Comparison of ENCODE assay signal across 22 cellular contexts in the genomic region with DNA sequence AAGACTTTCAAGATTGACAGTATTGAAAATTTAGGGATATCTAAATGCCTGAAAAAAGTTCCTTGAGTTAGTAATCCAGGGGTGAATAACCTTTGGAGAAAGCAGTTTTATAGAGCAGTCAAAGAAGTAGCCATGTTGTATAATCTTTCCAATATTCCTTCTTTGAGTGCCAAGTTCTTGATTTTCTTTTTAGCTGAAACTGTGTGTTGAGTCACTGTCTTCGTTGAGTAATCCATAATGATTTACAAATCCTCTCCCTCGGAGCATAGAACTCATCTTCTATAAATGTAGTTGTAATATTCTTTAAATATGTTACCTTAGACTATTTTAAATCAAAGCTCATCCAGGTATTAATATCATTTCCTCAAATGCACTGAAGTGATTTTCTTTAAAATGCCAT.
DNase-seq lines count a peak whose midpoint lies in the region; ATAC-seq, FAIRE-seq and TF ChIP-seq lines count a peak whose summit lies in the region.
"Had no signal": no experiment of that assay in that cellular context is flagged by ENCODE, and none has a peak within 500 bp of the region (broad histone marks: within the 10 kb centered on the region; RNA-seq: fewer than 3 reads in every experiment).

No MANE protein-coding gene starts in this region.

- no peaks in the 10 kb centered on the region for H3K9me3 ChIP-seq in osteoblast (ENCODE audit: low read depth, low read length)
- H3K9me3 ChIP-seq: BLaER1 treated with 17β-estradiol and CSF1 and Interleukin-3, amounts not matched to agents 10 nM and 100 nM; colonic mucosa; neutrophil; right atrium auricular region; transverse colon had no signal

- peaks cover 46% of the 10 kb centered on the region for H3K4me1 ChIP-seq in osteoblast (ENCODE audit: insufficient read depth, low read length)
- H3K4me1 ChIP-seq: colonic mucosa had no signal

- TF ChIP-seq CTCF in choroid plexus epithelial cell (conservative IDR thresholded peaks at IDR 0.05; ENCODE audit: low read depth, low read length): no peak
- no peak for TF ChIP-seq CTCF in osteoblast (IDR thresholded peaks at IDR 0.05; ENCODE audit: extremely low read depth, low read depth, low read length)
- TF ChIP-seq CTCF in coronary artery (IDR thresholded peaks at IDR 0.05): no peak

- ATAC-seq in HG03175 (IDR thresholded peaks at IDR 0.05; ENCODE audit: unreplicated experiment): no peak
- ATAC-seq: activated CD8-positive, alpha-beta T cell treated with anti-CD3 and anti-CD28 coated beads, Interleukin-2, amount 10 ng/mL, durations not matched to agents 7 days and 5 days; activated T-cell treated with anti-CD3 and anti-CD28 coated beads, Interleukin-2, amount 50 U/mL, for 72 hours; stimulated activated naive CD8-positive, alpha-beta T cell treated with anti-CD3 and anti-CD28 coated beads, Interleukin-15, Interleukin-2, amounts not matched to agents 100 U/mL and 50 U/mL, for 24 hours had no signal

- no peaks in the 10 kb centered on the region for H3K79me2 ChIP-seq in osteoblast (ENCODE audit: insufficient read depth, low read length)

- H3K36me3 ChIP-seq in osteoblast (ENCODE audit: insufficient read depth, low read length): no peaks in the 10 kb centered on the region
- H3K36me3 ChIP-seq: BLaER1 treated with 17β-estradiol and CSF1 and Interleukin-3, amounts not matched to agents 10 nM and 100 nM; colonic mucosa; neutrophil; right atrium auricular region; transverse colon had no signal

- H3K27me3 ChIP-seq in osteoblast (ENCODE audit: insufficient read depth, low read length): no peaks in the 10 kb centered on the region
- H3K27me3 ChIP-seq: BLaER1 treated with 17β-estradiol and CSF1 and Interleukin-3, amounts not matched to agents 10 nM and 100 nM; colonic mucosa; neutrophil; right atrium auricular region; transverse colon had no signal

- H3K4me3 ChIP-seq in choroid plexus epithelial cell (ENCODE audit: low read depth, low read length): no peak overlapping the region
- no peak overlapping the region for H3K4me3 ChIP-seq in osteoblast (ENCODE audit: insufficient read depth, low read length)
- no peak overlapping the region for H3K4me3 ChIP-seq in coronary artery
- H3K4me3 ChIP-seq: BLaER1 treated with 17β-estradiol and CSF1 and Interleukin-3, amounts not matched to agents 10 nM and 100 nM; colonic mucosa; right atrium auricular region; transverse colon had no signal

- H4K20me1 ChIP-seq in osteoblast (ENCODE audit: insufficient read depth, low read length): no peaks in the 10 kb centered on the region
- H4K20me1 ChIP-seq: BLaER1 treated with 17β-estradiol and CSF1 and Interleukin-3, amounts not matched to agents 10 nM and 100 nM had no signal

- no peak overlapping the region for H2AFZ ChIP-seq in osteoblast (ENCODE audit: low read length)

- H3K27ac ChIP-seq in osteoblast (ENCODE audit: low read depth, low read length): no peak overlapping the region
- H3K27ac ChIP-seq in coronary artery: no peak overlapping the region
- H3K27ac ChIP-seq: 22Rv1; BLaER1 treated with 17β-estradiol and CSF1 and Interleukin-3, amounts not matched to agents 10 nM and 100 nM; colonic mucosa; neutrophil; right atrium auricular region; transverse colon had no signal

- no peak overlapping the region for H3K4me2 ChIP-seq in osteoblast (ENCODE audit: insufficient read depth, low read length)
- H3K4me2 ChIP-seq: BLaER1 treated with 17β-estradiol and CSF1 and Interleukin-3, amounts not matched to agents 10 nM and 100 nM had no signal

- DNase-seq in NOMO-1 treated with DMSO at 0.1 percent for 48 hours (lab: John Stamatoyannopoulos, UW; ENCODE audit: unreplicated experiment) (peak; percentile 21), NOMO-1 treated with dmso at 0.1 percent for 144 hours (lab: John Stamatoyannopoulos, UW; ENCODE audit: unreplicated experiment) (no peak), choroid plexus epithelial cell (ENCODE audit: low read depth) (peak; percentile 62), osteoblast (ENCODE audit: insufficient read length, low spot score, missing footprints) (no peak), coronary artery (ENCODE audit: low spot score) (no peak)
- DNase-seq in activated effector memory CD4-positive, alpha-beta T cell treated with Interleukin-2 at 50 U/mL for 16 hours: no peak
- DNase-seq: activated CD4-positive, CD25-positive, alpha-beta regulatory T cell; activated CD8-positive, alpha-beta T cell treated with anti-CD3 and anti-CD28 coated beads, Interleukin-2, amount 10 ng/mL, durations not matched to agents 7 days and 5 days; activated T-cell treated with anti-CD3 and anti-CD28 coated beads, Interleukin-2, amount 50 U/mL, for 72 hours; colonic mucosa; H9; NCI-H146; NCI-H748 treated with DMSO at 0.1 percent for 48 hours; stimulated activated naive CD8-positive, alpha-beta T cell treated with anti-CD3 and anti-CD28 coated beads, Interleukin-15, Interleukin-2, amounts not matched to agents 100 U/mL and 50 U/mL, for 24 hours; transverse colon had no signal

- FAIRE-seq in islet of Langerhans (lab: Jason Lieb, UNC): peak; percentile 33
- FAIRE-seq: GM19239 had no signal

Comparison
In these comparisons a context has a peak if more than half of its experiments do, and no peak if none do; other contexts are left out.
1. DNase-seq: peak in NOMO-1 treated with DMSO at 0.1 percent for 48 hours (single experiment) and choroid plexus epithelial cell (single experiment); none in NOMO-1 treated with dmso at 0.1 percent for 144 hours (single experiment), activated effector memory CD4-positive, alpha-beta T cell treated with Interleukin-2 at 50 U/mL for 16 hours (single experiment), osteoblast (single experiment) and coronary artery (single experiment).